Comparison of ENCODE assay signal across 1 cellular context in genomic region chr11:108912587-108912986, GRCh38.
TF ChIP-seq lines count a peak whose summit lies in the region.

No MANE protein-coding gene starts in this region.

TF ChIP-seq in IMR-90, 13 proteins besides CTCF, POLR2A, EP300 and RAD21:
- TF ChIP-seq FOS (IDR thresholded peaks at IDR 0.05; ENCODE audit: low read depth, low read length): peak; percentile 54
- no peak for TF ChIP-seq SMC3 (IDR thresholded peaks at IDR 0.05; ENCODE audit: low read depth, low read length)
- TF ChIP-seq MXI1 (IDR thresholded peaks at IDR 0.05; ENCODE audit: borderline replicate concordance, low read depth, low read length): no peak
- no peak for TF ChIP-seq RFX5 (IDR thresholded peaks at IDR 0.05; ENCODE audit: low read depth, low read length)
- TF ChIP-seq CEBPB (IDR thresholded peaks at IDR 0.05; ENCODE audit: low read depth, low read length): peak; percentile 98
- peak; percentile 72 for TF ChIP-seq BHLHE40 (IDR thresholded peaks at IDR 0.05; ENCODE audit: low read depth, low read length)
- peak; percentile 55 for TF ChIP-seq MAFK (IDR thresholded peaks at IDR 0.05; ENCODE audit: low read depth, low read length)
- no peak for TF ChIP-seq MAZ (IDR thresholded peaks at IDR 0.05; ENCODE audit: borderline replicate concordance, low read depth, low read length)
- no peak for TF ChIP-seq USF2 (IDR thresholded peaks at IDR 0.05; ENCODE audit: low read depth, low read length)
- no peak for TF ChIP-seq ELK1 (IDR thresholded peaks at IDR 0.05; ENCODE audit: borderline replicate concordance, low read depth, low read length)
- peak; percentile 49; the same call in 1 of the 2 replicates for TF ChIP-seq NFE2L2 (IDR thresholded peaks at IDR 0.05; ENCODE audit: low read depth, low read length)
- TF ChIP-seq RCOR1 (IDR thresholded peaks at IDR 0.05; ENCODE audit: insufficient replicate concordance, low read length): no peak
- TF ChIP-seq CHD1 (IDR thresholded peaks at IDR 0.05; ENCODE audit: low read depth, low read length): no peak
